In genomic region chr2:118748245-118748885, GRCh38 we compare ENCODE assay signal across 23 cellular contexts.
A peak's percentile ranks its signal among the peaks of the same experiment; 100 is the strongest.
DNase-seq lines count a peak whose midpoint lies in the region; ATAC-seq and TF ChIP-seq lines count a peak whose summit lies in the region.
"Had no signal": no experiment of that assay in that cellular context is flagged by ENCODE, and none has a peak within 500 bp of the region (broad histone marks: within the 10 kb centered on the region; RNA-seq: fewer than 3 reads in every experiment).

No MANE protein-coding gene starts in this region.

- H3K4me1 ChIP-seq in osteoblast (ENCODE audit: insufficient read depth, low read length): peaks cover 6% of the 10 kb centered on the region
- H3K4me1 ChIP-seq: SJCRH30 had no signal

- H3K9me3 ChIP-seq in osteoblast (ENCODE audit: low read depth, low read length): no peaks in the 10 kb centered on the region
- H3K9me3 ChIP-seq: SJCRH30 had no signal

- no peak for ATAC-seq in GM19467 (IDR thresholded peaks at IDR 0.05; ENCODE audit: unreplicated experiment)
- ATAC-seq: CD8-positive, alpha-beta T cell; PC-3; Right ventricle myocardium inferior had no signal

- no peaks in the 10 kb centered on the region for H3K79me2 ChIP-seq in osteoblast (ENCODE audit: insufficient read depth, low read length)

- H3K27me3 ChIP-seq in osteoblast (ENCODE audit: insufficient read depth, low read length): no peaks in the 10 kb centered on the region
- H3K27me3 ChIP-seq: MG63 had no signal

- H3K27ac ChIP-seq in osteoblast (ENCODE audit: low read depth, low read length): no peak overlapping the region
- H3K27ac ChIP-seq: C4-2B, GM23248, SJCRH30 had no signal

- no peak overlapping the region for H3K4me2 ChIP-seq in osteoblast (ENCODE audit: insufficient read depth, low read length)

- no peaks in the 10 kb centered on the region for H4K20me1 ChIP-seq in osteoblast (ENCODE audit: insufficient read depth, low read length)

- no peaks in the 10 kb centered on the region for H3K36me3 ChIP-seq in osteoblast (ENCODE audit: insufficient read depth, low read length)
- H3K36me3 ChIP-seq: MG63, SJCRH30 had no signal

- TF ChIP-seq CTCF in fibroblast of villous mesenchyme (IDR thresholded peaks at IDR 0.05; ENCODE audit: insufficient read depth, low read depth, low read length): no peak
- TF ChIP-seq CTCF in osteoblast (IDR thresholded peaks at IDR 0.05; ENCODE audit: extremely low read depth, low read depth, low read length): no peak

- H3K4me3 ChIP-seq in fibroblast of villous mesenchyme (ENCODE audit: low read depth, low read length) (no peak overlapping the region), osteoblast (ENCODE audit: insufficient read depth, low read length) (no peak overlapping the region)
- H3K4me3 ChIP-seq: GM23248, MG63, SJCRH30 had no signal

- H2AFZ ChIP-seq in osteoblast (ENCODE audit: low read length): no peak overlapping the region
- H2AFZ ChIP-seq: GM23248 had no signal

- peak; percentile 38 for DNase-seq in MV-4-11 (lab: John Stamatoyannopoulos, UW)
- peak; percentile 2 for DNase-seq in amniotic epithelial cell (ENCODE audit: low read depth)
- DNase-seq in fibroblast of gingiva (ENCODE audit: low read depth): peak; percentile 26
- DNase-seq in fibroblast of villous mesenchyme (ENCODE audit: low read depth): peak; percentile 44
- DNase-seq in SKM-1 (lab: John Stamatoyannopoulos, UW; ENCODE audit: unreplicated experiment): no peak
- DNase-seq in DMS53 treated with DMSO at 0.1 percent for 48 hours (lab: John Stamatoyannopoulos, UW; ENCODE audit: unreplicated experiment): no peak
- no peak for DNase-seq in osteoblast (ENCODE audit: insufficient read length, low spot score, missing footprints)
- DNase-seq: CD8-positive, alpha-beta T cell; DMS 273 treated with DMSO at 0.1 percent for 48 hours; DMS79 treated with DMSO at 0.1 percent for 48 hours; GM23248; H7; KBM-7; MG63; NCI-H2029; NCI-H446; NCI-H524 treated with DMSO at 0.1 percent for 48 hours; NCI-H774; PC-3; SJCRH30 had no signal

Comparison
In these comparisons a context has a peak if more than half of its experiments do, and no peak if none do; other contexts are left out.
1. DNase-seq: peak in MV-4-11 (single experiment), amniotic epithelial cell (single experiment), fibroblast of gingiva (single experiment) and fibroblast of villous mesenchyme (single experiment); none in SKM-1 (single experiment), DMS53 treated with DMSO at 0.1 percent for 48 hours (single experiment) and osteoblast (single experiment).